Comparison of ENCODE assay signal across 7 cellular contexts in genomic region chrX:14030248-14030592, GRCh38. TPM values are rescaled to one million over a fixed set of nuclear protein-coding genes. Genes with fewer than 3 reads are reported as not detected.
DNase-seq lines count a peak whose midpoint lies in the region; ATAC-seq, FAIRE-seq and TF ChIP-seq lines count a peak whose summit lies in the region.

No MANE protein-coding gene starts in this region.

- FAIRE-seq in urothelium cell line (lab: Jason Lieb, UNC) = no peak

- peak overlapping the region; percentile 98 for H3K27ac Mint-ChIP-seq in activated naive CD8-positive, alpha-beta T cell treated with anti-CD3 and anti-CD28 coated beads, Interleukin-2, amount 50 U/mL, for 24 hours
- H3K27ac Mint-ChIP-seq in immature natural killer cell = peak overlapping the region; percentile 97 to 100 (median 100)

- no peaks in the 10 kb centered on the region for H3K4me1 ChIP-seq in stomach smooth muscle (ENCODE audit: control insufficient read depth, insufficient read depth, low read length)

- no peak for ATAC-seq in activated naive CD8-positive, alpha-beta T cell treated with anti-CD3 and anti-CD28 coated beads, Interleukin-2, amount 50 U/mL, for 24 hours

- no peaks in the 10 kb centered on the region for H3K27me3 Mint-ChIP-seq in activated naive CD8-positive, alpha-beta T cell treated with anti-CD3 and anti-CD28 coated beads, Interleukin-2, amount 50 U/mL, for 24 hours
- H3K27me3 Mint-ChIP-seq in immature natural killer cell (ENCODE audit: low read depth in 3 of 3) = peaks cover 8 to 13% (median 12%) of the 10 kb centered on the region in 3 donors

- DNase-seq in HL-60 (ENCODE audit: low read depth in 1 of 2, low spot score in 1 of 2) (no peak), immature natural killer cell (no peak), NCI-H187 (lab: John Stamatoyannopoulos, UW) (no peak), urothelium cell line (ENCODE audit: low spot score) (no peak)
- DNase-seq in activated naive CD8-positive, alpha-beta T cell treated with anti-CD3 and anti-CD28 coated beads, Interleukin-2, amount 50 U/mL, for 24 hours = no peak

- no peaks in the 10 kb centered on the region for H3K36me3 ChIP-seq in stomach smooth muscle (ENCODE audit: control insufficient read depth in 2 of 2, insufficient read depth in 2 of 2, low read length in 2 of 2)

- no peaks in the 10 kb centered on the region for H3K9me3 ChIP-seq in stomach smooth muscle (ENCODE audit: control insufficient read depth in 2 of 2, low read length in 2 of 2)

- no peaks in the 10 kb centered on the region for H3K9me3 Mint-ChIP-seq in activated naive CD8-positive, alpha-beta T cell treated with anti-CD3 and anti-CD28 coated beads, Interleukin-2, amount 50 U/mL, for 24 hours
- H3K9me3 Mint-ChIP-seq in immature natural killer cell = no peaks in the 10 kb centered on the region

- peak overlapping the region; percentile 68 to 84 for H3K9ac ChIP-seq in stomach smooth muscle (ENCODE audit: low read length in 2 of 2)

- H3K27ac ChIP-seq in HL-60 (replicated peaks) (peak overlapping the region; percentile 80), stomach smooth muscle (ENCODE audit: low read length) (peak overlapping the region; percentile 67)

- H3K4me3 Mint-ChIP-seq in activated naive CD8-positive, alpha-beta T cell treated with anti-CD3 and anti-CD28 coated beads, Interleukin-2, amount 50 U/mL, for 24 hours = peak overlapping the region; percentile 94
- H3K4me3 Mint-ChIP-seq in immature natural killer cell = peak overlapping the region; percentile 92 to 99 (median 98)

- peaks cover 2% of the 10 kb centered on the region for H3K36me3 Mint-ChIP-seq in activated naive CD8-positive, alpha-beta T cell treated with anti-CD3 and anti-CD28 coated beads, Interleukin-2, amount 50 U/mL, for 24 hours (ENCODE audit: low read depth)
- H3K36me3 Mint-ChIP-seq in immature natural killer cell = no peaks in the 10 kb centered on the region

- H3K27me3 ChIP-seq in HL-60 (ENCODE audit: insufficient read depth, poor library complexity, severe bottlenecking) (no peaks in the 10 kb centered on the region), stomach smooth muscle (ENCODE audit: control insufficient read depth in 1 of 2, insufficient read depth in 2 of 2, low read length in 2 of 2) (peaks cover 0 to 8% of the 10 kb centered on the region in 2 donors)

- H3K4me3 ChIP-seq in GM12875 (ENCODE audit: low read depth, low read length) (peak overlapping the region; percentile 91), HL-60 (replicated peaks; ENCODE audit: insufficient read depth, low read length) (peak overlapping the region; percentile 71), stomach smooth muscle (ENCODE audit: low read length in 2 of 2) (peak overlapping the region; percentile 84 to 86)

- no peak for TF ChIP-seq CTCF in GM12875 (IDR thresholded peaks at IDR 0.05; ENCODE audit: borderline replicate concordance, insufficient read depth, low read depth, low read length)
- TF ChIP-seq CTCF in HL-60 (IDR thresholded peaks at IDR 0.05; ENCODE audit: insufficient read depth, low read length) = no peak

- H3K4me1 Mint-ChIP-seq in activated naive CD8-positive, alpha-beta T cell treated with anti-CD3 and anti-CD28 coated beads, Interleukin-2, amount 50 U/mL, for 24 hours = peaks cover 37% of the 10 kb centered on the region
- peaks cover 24 to 30% of the 10 kb centered on the region in 2 donors for H3K4me1 Mint-ChIP-seq in immature natural killer cell

RNA-seq across cellular contexts. Expression of gene GEMIN8, which starts 0.5 kb away (rescaled TPM):
- 10 to 100 TPM; 13.6 to 27.3 (median 20.3) TPM for polyA plus RNA-seq in immature natural killer cell
